5 cellular contexts compared by ENCODE assay signal in the genomic region with DNA sequence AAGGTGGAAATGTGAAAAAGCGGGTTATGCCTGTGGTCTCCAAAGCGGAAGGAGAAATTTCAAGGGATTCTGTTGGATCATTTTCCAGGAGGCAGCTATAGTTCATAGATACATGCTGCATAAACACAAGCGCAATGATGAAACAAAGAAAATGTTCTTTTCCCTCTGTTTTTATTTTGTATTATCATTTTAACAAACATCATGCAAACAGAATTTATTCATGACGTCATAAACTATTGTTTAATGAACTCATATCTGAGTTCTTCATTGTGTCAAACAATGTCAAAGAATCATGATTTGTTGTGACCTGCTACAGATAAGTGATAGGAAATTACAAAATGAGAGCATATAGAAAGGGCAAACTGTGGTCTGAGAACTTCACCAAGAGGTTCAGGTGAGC. TPM values are rescaled to one million over a fixed set of nuclear protein-coding genes. Genes with fewer than 3 reads are reported as not detected.
"Had no signal": no experiment of that assay in that cellular context is flagged by ENCODE, and none has a peak within 500 bp of the region (broad histone marks: within the 10 kb centered on the region; RNA-seq: fewer than 3 reads in every experiment).

No MANE protein-coding gene starts in this region.

RNA-seq across cellular contexts. Expression of gene TSPY2, which starts 23.8 kb away (rescaled TPM):
- total RNA-seq: GM23248, GM23338, H7, H9, HFFc6 had no signal
- polyA plus RNA-seq: GM23248, GM23338 had no signal
